20 cellular contexts compared by ENCODE assay signal in the genomic region with DNA sequence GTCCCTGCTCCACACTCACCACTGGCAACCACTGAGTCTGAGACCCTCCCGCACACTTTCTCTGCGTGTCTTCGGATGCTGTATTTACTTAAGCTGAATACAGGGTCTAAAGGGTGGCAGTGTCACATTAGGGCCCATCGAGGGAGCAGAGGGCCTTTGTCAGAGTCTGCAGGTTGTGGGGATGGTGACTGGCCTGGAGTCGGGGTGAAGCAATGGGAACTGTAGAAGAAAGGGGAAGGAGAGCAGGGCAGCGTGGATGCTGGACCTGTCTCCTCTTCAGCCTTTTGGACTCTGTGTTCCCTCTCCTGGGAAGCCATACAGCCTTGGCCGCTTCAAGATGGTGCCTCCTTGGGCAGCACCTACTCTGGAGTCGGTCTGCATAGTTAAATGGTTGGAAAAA.
A peak's percentile ranks its signal among the peaks of the same experiment; 100 is the strongest.
DNase-seq lines count a peak whose midpoint lies in the region; ATAC-seq and TF ChIP-seq lines count a peak whose summit lies in the region.
"Had no signal": no experiment of that assay in that cellular context is flagged by ENCODE, and none has a peak within 500 bp of the region (broad histone marks: within the 10 kb centered on the region; RNA-seq: fewer than 3 reads in every experiment).

No MANE protein-coding gene starts in this region.

- H3K27me3 ChIP-seq in esophagus muscularis mucosa (no peaks in the 10 kb centered on the region), stomach smooth muscle (ENCODE audit: control insufficient read depth in 1 of 2, insufficient read depth in 2 of 2, low read length in 2 of 2) (no peaks in the 10 kb centered on the region)

- ATAC-seq in activated naive CD8-positive, alpha-beta T cell treated with anti-CD3 and anti-CD28 coated beads, Interleukin-2, amount 50 U/mL, for 24 hours = no peak
- ATAC-seq: HCT116, PC-3 had no signal

- POLR2A ChIA-PET in RWPE1 (lab: Yijun Ruan, JAX; ENCODE audit: low non-redundant PET) = no interaction called here

- DNase-seq in activated naive CD8-positive, alpha-beta T cell treated with anti-CD3 and anti-CD28 coated beads, Interleukin-2, amount 50 U/mL, for 24 hours = no peak
- no peak for DNase-seq in activated naive CD8-positive, alpha-beta T cell treated with anti-CD3 and anti-CD28 coated beads for 36 hours
- DNase-seq in RWPE1 (ENCODE audit: low spot score) = no peak
- DNase-seq in esophagus muscularis mucosa (ENCODE audit: extremely low spot score) = no peak
- DNase-seq in medulla oblongata (ENCODE audit: extremely low spot score) = no peak
- DNase-seq in caudate nucleus (lab: John Stamatoyannopoulos, UW) = no peak
- DNase-seq in NCI-H1105 treated with DMSO at 0.1 percent for 48 hours (lab: John Stamatoyannopoulos, UW) = no peak
- DNase-seq: C1 segment of cervical spinal cord, GF-D8, GM23248, Kasumi-1, NCI-H1436, NCI-H2029, NCI-H2171, NCI-H446 treated with DMSO at 0.1 percent for 48 hours, NCI-H774, PC-3 had no signal

- H3K27ac ChIP-seq in RWPE1 (peak overlapping the region; percentile 31), esophagus muscularis mucosa (replicated peaks in 1 of 4) (peak overlapping the region in 3 of 4 donors; percentile 27 to 57 (median 41)), stomach smooth muscle (ENCODE audit: low read length) (peak overlapping the region; percentile 37), caudate nucleus (ENCODE audit: low read depth, low read length) (no peak overlapping the region)
- H3K27ac ChIP-seq: GM23248 had no signal

- no peak overlapping the region for H3K4me3 Mint-ChIP-seq in activated naive CD8-positive, alpha-beta T cell treated with anti-CD3 and anti-CD28 coated beads, Interleukin-2, amount 50 U/mL, for 24 hours
- no peak overlapping the region for H3K4me3 Mint-ChIP-seq in activated naive CD8-positive, alpha-beta T cell treated with anti-CD3 and anti-CD28 coated beads for 36 hours
- H3K4me3 Mint-ChIP-seq: IgD-negative memory B cell had no signal

- H3K4me1 Mint-ChIP-seq in activated naive CD8-positive, alpha-beta T cell treated with anti-CD3 and anti-CD28 coated beads, Interleukin-2, amount 50 U/mL, for 24 hours = peaks cover 12% of the 10 kb centered on the region
- peaks cover 2% of the 10 kb centered on the region for H3K4me1 Mint-ChIP-seq in activated naive CD8-positive, alpha-beta T cell treated with anti-CD3 and anti-CD28 coated beads for 36 hours

- H3K36me3 Mint-ChIP-seq in activated naive CD8-positive, alpha-beta T cell treated with anti-CD3 and anti-CD28 coated beads, Interleukin-2, amount 50 U/mL, for 24 hours (ENCODE audit: low read depth) = no peaks in the 10 kb centered on the region
- no peaks in the 10 kb centered on the region for H3K36me3 Mint-ChIP-seq in activated naive CD8-positive, alpha-beta T cell treated with anti-CD3 and anti-CD28 coated beads for 36 hours

- H3K4me3 ChIP-seq in esophagus muscularis mucosa (no peak overlapping the region), stomach smooth muscle (ENCODE audit: low read length in 2 of 2) (no peak overlapping the region)
- H3K4me3 ChIP-seq: GM23248 had no signal

- TF ChIP-seq POLR2A in esophagus muscularis mucosa (IDR thresholded peaks at IDR 0.05; ENCODE audit: low read depth) = no peak

- peak overlapping the region; percentile 9 for H3K27ac Mint-ChIP-seq in activated naive CD8-positive, alpha-beta T cell treated with anti-CD3 and anti-CD28 coated beads, Interleukin-2, amount 50 U/mL, for 24 hours
- no peak overlapping the region for H3K27ac Mint-ChIP-seq in activated naive CD8-positive, alpha-beta T cell treated with anti-CD3 and anti-CD28 coated beads for 36 hours

- 94% methylated on average over 8 of the region's 8 CpGs for WGBS in esophagus muscularis mucosa

- peaks cover 2 to 70% (median 27%) of the 10 kb centered on the region in 4 donors for H3K36me3 ChIP-seq in esophagus muscularis mucosa
- peaks cover 0 to 4% of the 10 kb centered on the region in 2 donors for H3K36me3 ChIP-seq in stomach smooth muscle (ENCODE audit: control insufficient read depth in 2 of 2, insufficient read depth in 2 of 2, low read length in 2 of 2)

- H3K9me3 ChIP-seq in esophagus muscularis mucosa (no peaks in the 10 kb centered on the region), stomach smooth muscle (ENCODE audit: control insufficient read depth in 2 of 2, low read length in 2 of 2) (no peaks in the 10 kb centered on the region)

- no peak for TF ChIP-seq EP300 in esophagus muscularis mucosa (IDR thresholded peaks at IDR 0.05)

- CTCF ChIA-PET in RWPE1 (lab: Yijun Ruan, JAX) = no interaction called here

- intact Hi-C loops in esophagus muscularis mucosa (cut with DNase I) = no loop called here

- H3K9ac ChIP-seq in stomach smooth muscle (ENCODE audit: low read length in 2 of 2) = no peak overlapping the region
- H3K9ac ChIP-seq: GM23248 had no signal

- no peaks in the 10 kb centered on the region for H3K9me3 Mint-ChIP-seq in activated naive CD8-positive, alpha-beta T cell treated with anti-CD3 and anti-CD28 coated beads, Interleukin-2, amount 50 U/mL, for 24 hours
- no peaks in the 10 kb centered on the region for H3K9me3 Mint-ChIP-seq in activated naive CD8-positive, alpha-beta T cell treated with anti-CD3 and anti-CD28 coated beads for 36 hours
- H3K9me3 Mint-ChIP-seq: IgD-negative memory B cell had no signal

- H3K27me3 Mint-ChIP-seq in activated naive CD8-positive, alpha-beta T cell treated with anti-CD3 and anti-CD28 coated beads, Interleukin-2, amount 50 U/mL, for 24 hours = no peaks in the 10 kb centered on the region
- H3K27me3 Mint-ChIP-seq in activated naive CD8-positive, alpha-beta T cell treated with anti-CD3 and anti-CD28 coated beads for 36 hours = no peaks in the 10 kb centered on the region

- H3K4me1 ChIP-seq in esophagus muscularis mucosa = peaks cover 95 to 100% (median 98%) of the 10 kb centered on the region in 4 donors
- peaks cover 68% of the 10 kb centered on the region for H3K4me1 ChIP-seq in stomach smooth muscle (ENCODE audit: control insufficient read depth, insufficient read depth, low read length)

- TF ChIP-seq CTCF in RWPE1 (conservative IDR thresholded peaks at IDR 0.05; ENCODE audit: low read depth) (no peak), esophagus muscularis mucosa (IDR thresholded peaks at IDR 0.05) (no peak)
